11 cellular contexts compared by ENCODE assay signal in the genomic region with DNA sequence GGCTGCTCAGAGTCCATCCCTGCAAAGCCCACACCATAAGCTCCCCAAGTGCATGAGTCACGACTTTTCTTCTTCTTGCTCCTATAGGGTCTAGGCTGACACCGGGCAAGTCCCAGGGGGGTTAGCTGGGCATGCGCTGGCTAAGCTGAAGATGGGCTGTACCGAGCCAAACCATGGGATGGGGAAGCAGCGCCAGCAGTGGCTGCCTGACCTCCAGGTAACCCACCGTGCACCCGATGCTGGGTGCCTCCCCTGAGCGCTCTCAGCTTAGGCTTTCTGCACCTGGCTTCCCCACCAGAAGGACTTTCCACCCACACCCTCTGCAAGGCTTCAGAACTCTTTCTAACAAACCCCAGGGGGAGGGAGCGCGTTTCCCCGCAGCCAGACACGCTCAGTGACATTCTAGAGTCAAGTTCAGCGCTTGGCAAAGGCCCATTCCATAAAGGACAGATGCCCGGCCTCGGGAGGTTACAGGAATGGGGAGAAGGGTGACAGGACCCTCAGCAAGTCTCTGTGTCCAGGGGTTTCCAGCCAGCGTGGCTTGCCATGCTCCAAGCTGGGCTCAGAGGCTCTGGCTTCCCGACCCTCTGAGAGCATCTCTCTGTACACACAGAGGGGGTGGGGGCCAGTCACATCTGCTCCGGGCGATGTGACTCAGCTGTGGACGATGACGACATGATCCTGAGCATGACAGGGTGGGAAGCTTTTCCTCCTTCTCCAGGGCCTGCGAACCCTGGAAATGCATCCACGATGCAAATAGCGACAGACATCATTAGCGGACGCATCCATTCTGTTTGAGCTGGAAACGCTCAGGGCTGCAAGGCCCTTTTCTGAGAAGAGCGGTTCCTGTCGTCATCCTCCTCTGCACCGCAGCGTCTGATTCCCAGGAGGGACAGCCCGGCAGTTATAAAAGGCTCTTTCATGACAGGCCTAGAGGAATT.
A peak's percentile ranks its signal among the peaks of the same experiment; 100 is the strongest.
DNase-seq lines count a peak whose midpoint lies in the region; ATAC-seq, FAIRE-seq and TF ChIP-seq lines count a peak whose summit lies in the region.
"Had no signal": no experiment of that assay in that cellular context is flagged by ENCODE, and none has a peak within 500 bp of the region (broad histone marks: within the 10 kb centered on the region; RNA-seq: fewer than 3 reads in every experiment).

No MANE protein-coding gene starts in this region.

- CTCF ChIA-PET in MCF 10A (lab: Yijun Ruan, JAX) = interaction anchor here (0.6 to 1.0 kb wide), 2 partner anchors 122 to 322 kb away, joined by 3 to 4 read pairs; no protein-coding TSS in a partner anchor

- no peaks in the 10 kb centered on the region for H3K36me3 ChIP-seq in breast epithelium
- no peaks in the 10 kb centered on the region for H3K36me3 ChIP-seq in RWPE2 (ENCODE audit: low read depth)

- peaks cover 4% of the 10 kb centered on the region for H3K36me3 Mint-ChIP-seq in MCF 10A (ENCODE audit: insufficient read depth, unreplicated experiment)
- H3K36me3 Mint-ChIP-seq in activated T-cell treated with anti-CD3 and anti-CD28 coated beads, Interleukin-2, amount 50 U/mL, for 24 hours (ENCODE audit: low read depth) = no peaks in the 10 kb centered on the region

- ATAC-seq in RWPE2 (ENCODE audit: low read depth) (peak; percentile 80), left ventricle myocardium superior (peak; percentile 31), GM21526 (IDR thresholded peaks at IDR 0.05; ENCODE audit: low FRiP score, unreplicated experiment) (no peak)

- H3K4me3 Mint-ChIP-seq in MCF 10A (ENCODE audit: unreplicated experiment) = no peak overlapping the region
- H3K4me3 Mint-ChIP-seq in activated T-cell treated with anti-CD3 and anti-CD28 coated beads, Interleukin-2, amount 50 U/mL, for 24 hours = no peak overlapping the region

- H3K9me3 ChIP-seq in breast epithelium (peaks cover 0 to 5% of the 10 kb centered on the region in 2 donors), RWPE2 (ENCODE audit: severe bottlenecking) (no peaks in the 10 kb centered on the region)

- no peaks in the 10 kb centered on the region for H3K27me3 Mint-ChIP-seq in MCF 10A (ENCODE audit: insufficient read depth, unreplicated experiment)
- H3K27me3 Mint-ChIP-seq in activated T-cell treated with anti-CD3 and anti-CD28 coated beads, Interleukin-2, amount 50 U/mL, for 24 hours = peaks cover 10% of the 10 kb centered on the region

- H3K27me3 ChIP-seq in breast epithelium (no peaks in the 10 kb centered on the region), RWPE2 (ENCODE audit: insufficient read depth, poor library complexity, severe bottlenecking) (no peaks in the 10 kb centered on the region)

- DNase-seq in MCF 10A (ENCODE audit: unreplicated experiment) (peak; percentile 63), breast epithelium (ENCODE audit: low spot score in 2 of 2) (no peak), RWPE2 (ENCODE audit: low spot score) (no peak), left ventricle myocardium superior (peak; percentile 56), urothelium cell line (ENCODE audit: low spot score) (peak; percentile 64), NOMO-1 treated with dmso at 0.1 percent for 144 hours (lab: John Stamatoyannopoulos, UW; ENCODE audit: unreplicated experiment) (no peak)
- DNase-seq in activated T-cell treated with anti-CD3 and anti-CD28 coated beads, Interleukin-2, amount 50 U/mL, for 24 hours = no peak
- DNase-seq: activated CD4-positive, alpha-beta T cell treated with anti-CD3 and anti-CD28 coated beads for 4 hours; cerebellar nuclear complex had no signal

- H3K4me1 Mint-ChIP-seq in MCF 10A (ENCODE audit: insufficient read depth, unreplicated experiment) = peaks cover 15% of the 10 kb centered on the region
- no peaks in the 10 kb centered on the region for H3K4me1 Mint-ChIP-seq in activated T-cell treated with anti-CD3 and anti-CD28 coated beads, Interleukin-2, amount 50 U/mL, for 24 hours (ENCODE audit: low read depth)

- H3K4me3 ChIP-seq in breast epithelium = no peak overlapping the region
- H3K4me3 ChIP-seq in RWPE2 (ENCODE audit: severe bottlenecking) = no peak overlapping the region

- TF ChIP-seq POLR2A in breast epithelium (IDR thresholded peaks at IDR 0.05) = no peak

- no peak overlapping the region for H3K27ac Mint-ChIP-seq in MCF 10A (ENCODE audit: low read depth, unreplicated experiment)
- H3K27ac Mint-ChIP-seq in activated T-cell treated with anti-CD3 and anti-CD28 coated beads, Interleukin-2, amount 50 U/mL, for 24 hours = no peak overlapping the region

- BruUV-seq in MCF 10A (replicated peaks; lab: Mats Ljungman, UMichigan) = no TSS peak

- peak; percentile 91 for FAIRE-seq in urothelium cell line (lab: Jason Lieb, UNC)

- intact Hi-C loops in MCF 10A (cut with micrococcal nuclease) (no loop called here), breast epithelium (cut with DNase I; ENCODE audit: low total_unique reads) (no loop called here), left ventricle myocardium superior (cut with micrococcal nuclease) (no loop called here)

- TF ChIP-seq CTCF in MCF 10A (IDR thresholded peaks at IDR 0.05; ENCODE audit: unreplicated experiment) = no peak
- no peak for TF ChIP-seq CTCF in breast epithelium (IDR thresholded peaks at IDR 0.05)
- no peak for TF ChIP-seq CTCF in RWPE2 (IDR thresholded peaks at IDR 0.05; ENCODE audit: poor library complexity, severe bottlenecking)

- peaks cover 7% of the 10 kb centered on the region for H3K9me3 Mint-ChIP-seq in MCF 10A (ENCODE audit: unreplicated experiment)
- no peaks in the 10 kb centered on the region for H3K9me3 Mint-ChIP-seq in activated T-cell treated with anti-CD3 and anti-CD28 coated beads, Interleukin-2, amount 50 U/mL, for 24 hours

- POLR2A ChIA-PET in MCF 10A (lab: Yijun Ruan, JAX) = interaction anchor here (0.6 to 1.8 kb wide), 7 partner anchors 8 to 121 kb away, joined by 3 to 7 read pairs (median 4); no protein-coding TSS in a partner anchor

- peak overlapping the region in 1 of 2 donors; percentile 59 for H3K27ac ChIP-seq in breast epithelium
- peak overlapping the region; percentile 62 for H3K27ac ChIP-seq in RWPE2 (ENCODE audit: poor library complexity, severe bottlenecking)
- H3K27ac ChIP-seq: C4-2B had no signal

- H3K4me1 ChIP-seq in breast epithelium (peaks cover 0 to 5% of the 10 kb centered on the region in 2 donors), RWPE2 (ENCODE audit: insufficient read depth, poor library complexity, severe bottlenecking) (peaks cover 28% of the 10 kb centered on the region)

Comparison
In these comparisons a context has a peak if more than half of its experiments do, and no peak if none do; other contexts are left out.
1. DNase-seq: peak in MCF 10A (single experiment), left ventricle myocardium superior (single experiment) and urothelium cell line (single experiment); none in breast epithelium (0 of 2), RWPE2 (single experiment), NOMO-1 treated with dmso at 0.1 percent for 144 hours (single experiment) and activated T-cell treated with anti-CD3 and anti-CD28 coated beads, Interleukin-2, amount 50 U/mL, for 24 hours (single experiment).